In the genomic region with DNA sequence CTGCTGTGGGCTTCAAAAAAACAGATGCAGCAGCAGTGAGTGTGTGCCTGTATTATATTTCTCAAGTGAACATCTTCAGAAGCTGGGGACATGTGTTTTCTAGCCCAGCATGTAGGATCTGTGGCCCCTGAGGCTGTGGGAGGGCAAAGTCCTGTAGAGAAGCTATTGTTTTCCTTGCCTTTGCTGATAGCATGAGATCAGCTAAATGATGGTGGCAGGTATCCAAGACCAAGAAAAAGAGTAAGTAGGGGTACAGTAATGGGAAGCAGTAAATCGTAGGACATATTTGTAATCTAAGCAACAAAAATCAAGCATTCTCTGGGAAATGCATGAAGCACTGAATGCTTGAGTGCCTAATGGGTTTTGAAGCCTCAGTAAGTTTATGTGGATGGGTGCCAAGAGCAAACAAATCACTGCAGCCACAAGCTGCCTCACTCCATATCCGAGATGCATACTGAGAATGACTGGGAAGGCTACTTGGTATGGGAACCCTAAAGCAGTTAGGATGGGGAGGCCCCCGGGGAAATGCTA, we compare ENCODE assay signal across 1 cellular context.
TF ChIP-seq lines count a peak whose summit lies in the region.

No MANE protein-coding gene starts in this region.

TF ChIP-seq in HepG2, 621 proteins besides CTCF, POLR2A, EP300 and RAD21 (continued from another document and continues in another):
- TF ChIP-seq, protein P1, sequence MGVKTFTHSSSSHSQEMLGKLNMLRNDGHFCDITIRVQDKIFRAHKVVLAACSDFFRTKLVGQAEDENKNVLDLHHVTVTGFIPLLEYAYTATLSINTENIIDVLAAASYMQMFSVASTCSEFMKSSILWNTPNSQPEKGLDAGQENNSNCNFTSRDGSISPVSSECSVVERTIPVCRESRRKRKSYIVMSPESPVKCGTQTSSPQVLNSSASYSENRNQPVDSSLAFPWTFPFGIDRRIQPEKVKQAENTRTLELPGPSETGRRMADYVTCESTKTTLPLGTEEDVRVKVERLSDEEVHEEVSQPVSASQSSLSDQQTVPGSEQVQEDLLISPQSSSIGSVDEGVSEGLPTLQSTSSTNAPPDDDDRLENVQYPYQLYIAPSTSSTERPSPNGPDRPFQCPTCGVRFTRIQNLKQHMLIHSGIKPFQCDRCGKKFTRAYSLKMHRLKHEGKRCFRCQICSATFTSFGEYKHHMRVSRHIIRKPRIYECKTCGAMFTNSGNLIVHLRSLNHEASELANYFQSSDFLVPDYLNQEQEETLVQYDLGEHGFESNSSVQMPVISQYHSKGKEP (CRISPR knock-in tag; IDR thresholded peaks at IDR 0.05) = no peak
- TF ChIP-seq BORCS8-MEF2B (CRISPR knock-in tag; IDR thresholded peaks at IDR 0.05) (no peak), NKX3-1 (CRISPR knock-in tag; IDR thresholded peaks at IDR 0.05) (no peak), HNF4A (CRISPR knock-in tag; IDR thresholded peaks at IDR 0.05) (peak; percentile 81), MAZ (IDR thresholded peaks at IDR 0.05; ENCODE audit: borderline replicate concordance, low read depth, low read length) (no peak), MAZ (CRISPR knock-in tag; IDR thresholded peaks at IDR 0.05; ENCODE audit: low read depth) (no peak), ASH2L (IDR thresholded peaks at IDR 0.05; ENCODE audit: insufficient read length, low read depth, low read length) (peak; percentile 10), GATAD2A (CRISPR knock-in tag; IDR thresholded peaks at IDR 0.05) (peak; percentile 75), ZNF382 (CRISPR knock-in tag; IDR thresholded peaks at IDR 0.05; ENCODE audit: borderline replicate concordance) (no peak), JDP2 (CRISPR knock-in tag; IDR thresholded peaks at IDR 0.05; ENCODE audit: borderline replicate concordance) (no peak), THAP11 (CRISPR knock-in tag; IDR thresholded peaks at IDR 0.05) (no peak), HDAC2 (CRISPR knock-in tag; IDR thresholded peaks at IDR 0.05) (peak; percentile 37; the same call in 1 of the 2 replicates), PAX8 (CRISPR knock-in tag; IDR thresholded peaks at IDR 0.05; ENCODE audit: borderline replicate concordance) (no peak), NCOA2 (CRISPR knock-in tag; IDR thresholded peaks at IDR 0.05) (0 out of 2 replicates have a peak, but pooled peaks have one; percentile 34), ZC3H4 (CRISPR knock-in tag; IDR thresholded peaks at IDR 0.05; ENCODE audit: borderline replicate concordance) (no peak), ONECUT2 (CRISPR knock-in tag; IDR thresholded peaks at IDR 0.05) (no peak), ARHGAP35 (CRISPR knock-in tag; IDR thresholded peaks at IDR 0.05; ENCODE audit: borderline replicate concordance) (no peak), MAFF (IDR thresholded peaks at IDR 0.05; ENCODE audit: low read depth, low read length) (no peak), KDM1A (CRISPR knock-in tag; IDR thresholded peaks at IDR 0.05) (no peak), FOXP1 (IDR thresholded peaks at IDR 0.05) (no peak), FOXP1 (CRISPR knock-in tag; IDR thresholded peaks at IDR 0.05) (no peak), MAFG (CRISPR knock-in tag; IDR thresholded peaks at IDR 0.05) (no peak), ZNF329 (CRISPR knock-in tag; IDR thresholded peaks at IDR 0.05; ENCODE audit: low read depth) (no peak), RFX3 (CRISPR knock-in tag; IDR thresholded peaks at IDR 0.05) (no peak), SSRP1 (CRISPR knock-in tag; IDR thresholded peaks at IDR 0.05) (no peak), POLR2G (IDR thresholded peaks at IDR 0.05; ENCODE audit: low read depth, low read length) (0 out of 2 replicates have a peak, but pooled peaks have one; percentile 37), HMG20A (CRISPR knock-in tag; IDR thresholded peaks at IDR 0.05; ENCODE audit: borderline replicate concordance) (peak; percentile 32; the same call in 1 of the 2 replicates), CREB1 (IDR thresholded peaks at IDR 0.05) (no peak), CREB1 (CRISPR knock-in tag; IDR thresholded peaks at IDR 0.05) (peak; percentile 23; the same call in 1 of the 2 replicates), SAP130 (CRISPR knock-in tag; IDR thresholded peaks at IDR 0.05; ENCODE audit: low read depth) (0 out of 2 replicates have a peak, but pooled peaks have one; percentile 23), ZNF343 (CRISPR knock-in tag; IDR thresholded peaks at IDR 0.05) (no peak), ZNF883 (CRISPR knock-in tag; IDR thresholded peaks at IDR 0.05; ENCODE audit: not compliant biosample characterization) (no peak), ZNF558 (CRISPR knock-in tag; IDR thresholded peaks at IDR 0.05; ENCODE audit: borderline replicate concordance) (no peak), TBX2 (CRISPR knock-in tag; IDR thresholded peaks at IDR 0.05; ENCODE audit: borderline replicate concordance) (no peak), GLI4 (CRISPR knock-in tag; IDR thresholded peaks at IDR 0.05; ENCODE audit: borderline replicate concordance) (no peak), HOXA3 (CRISPR knock-in tag; IDR thresholded peaks at IDR 0.05) (0 out of 2 replicates have a peak, but pooled peaks have one; percentile 23), EZH2 (conservative IDR thresholded peaks at IDR 0.05; ENCODE audit: low read depth, low read length) (no peak), EED (CRISPR knock-in tag; IDR thresholded peaks at IDR 0.05) (no peak), NFKB2 (CRISPR knock-in tag; IDR thresholded peaks at IDR 0.05; ENCODE audit: borderline replicate concordance) (no peak), NFIC (IDR thresholded peaks at IDR 0.05; ENCODE audit: low read length) (peak; percentile 43; the same call in 1 of the 2 replicates), ZNF747 (CRISPR knock-in tag; IDR thresholded peaks at IDR 0.05; ENCODE audit: borderline replicate concordance) (no peak), ZSCAN31 (CRISPR knock-in tag; IDR thresholded peaks at IDR 0.05; ENCODE audit: low read depth) (no peak), PAF1 (CRISPR knock-in tag; IDR thresholded peaks at IDR 0.05) (no peak), ZNF224 (CRISPR knock-in tag; IDR thresholded peaks at IDR 0.05) (no peak), ZMYM4 (CRISPR knock-in tag; IDR thresholded peaks at IDR 0.05) (peak; percentile 17; the same call in 1 of the 2 replicates)
- TF ChIP-seq, protein P2, sequence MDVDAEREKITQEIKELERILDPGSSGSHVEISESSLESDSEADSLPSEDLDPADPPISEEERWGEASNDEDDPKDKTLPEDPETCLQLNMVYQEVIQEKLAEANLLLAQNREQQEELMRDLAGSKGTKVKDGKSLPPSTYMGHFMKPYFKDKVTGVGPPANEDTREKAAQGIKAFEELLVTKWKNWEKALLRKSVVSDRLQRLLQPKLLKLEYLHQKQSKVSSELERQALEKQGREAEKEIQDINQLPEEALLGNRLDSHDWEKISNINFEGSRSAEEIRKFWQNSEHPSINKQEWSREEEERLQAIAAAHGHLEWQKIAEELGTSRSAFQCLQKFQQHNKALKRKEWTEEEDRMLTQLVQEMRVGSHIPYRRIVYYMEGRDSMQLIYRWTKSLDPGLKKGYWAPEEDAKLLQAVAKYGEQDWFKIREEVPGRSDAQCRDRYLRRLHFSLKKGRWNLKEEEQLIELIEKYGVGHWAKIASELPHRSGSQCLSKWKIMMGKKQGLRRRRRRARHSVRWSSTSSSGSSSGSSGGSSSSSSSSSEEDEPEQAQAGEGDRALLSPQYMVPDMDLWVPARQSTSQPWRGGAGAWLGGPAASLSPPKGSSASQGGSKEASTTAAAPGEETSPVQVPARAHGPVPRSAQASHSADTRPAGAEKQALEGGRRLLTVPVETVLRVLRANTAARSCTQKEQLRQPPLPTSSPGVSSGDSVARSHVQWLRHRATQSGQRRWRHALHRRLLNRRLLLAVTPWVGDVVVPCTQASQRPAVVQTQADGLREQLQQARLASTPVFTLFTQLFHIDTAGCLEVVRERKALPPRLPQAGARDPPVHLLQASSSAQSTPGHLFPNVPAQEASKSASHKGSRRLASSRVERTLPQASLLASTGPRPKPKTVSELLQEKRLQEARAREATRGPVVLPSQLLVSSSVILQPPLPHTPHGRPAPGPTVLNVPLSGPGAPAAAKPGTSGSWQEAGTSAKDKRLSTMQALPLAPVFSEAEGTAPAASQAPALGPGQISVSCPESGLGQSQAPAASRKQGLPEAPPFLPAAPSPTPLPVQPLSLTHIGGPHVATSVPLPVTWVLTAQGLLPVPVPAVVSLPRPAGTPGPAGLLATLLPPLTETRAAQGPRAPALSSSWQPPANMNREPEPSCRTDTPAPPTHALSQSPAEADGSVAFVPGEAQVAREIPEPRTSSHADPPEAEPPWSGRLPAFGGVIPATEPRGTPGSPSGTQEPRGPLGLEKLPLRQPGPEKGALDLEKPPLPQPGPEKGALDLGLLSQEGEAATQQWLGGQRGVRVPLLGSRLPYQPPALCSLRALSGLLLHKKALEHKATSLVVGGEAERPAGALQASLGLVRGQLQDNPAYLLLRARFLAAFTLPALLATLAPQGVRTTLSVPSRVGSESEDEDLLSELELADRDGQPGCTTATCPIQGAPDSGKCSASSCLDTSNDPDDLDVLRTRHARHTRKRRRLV (CRISPR knock-in tag; IDR thresholded peaks at IDR 0.05) = no peak
- TF ChIP-seq, protein P3, sequence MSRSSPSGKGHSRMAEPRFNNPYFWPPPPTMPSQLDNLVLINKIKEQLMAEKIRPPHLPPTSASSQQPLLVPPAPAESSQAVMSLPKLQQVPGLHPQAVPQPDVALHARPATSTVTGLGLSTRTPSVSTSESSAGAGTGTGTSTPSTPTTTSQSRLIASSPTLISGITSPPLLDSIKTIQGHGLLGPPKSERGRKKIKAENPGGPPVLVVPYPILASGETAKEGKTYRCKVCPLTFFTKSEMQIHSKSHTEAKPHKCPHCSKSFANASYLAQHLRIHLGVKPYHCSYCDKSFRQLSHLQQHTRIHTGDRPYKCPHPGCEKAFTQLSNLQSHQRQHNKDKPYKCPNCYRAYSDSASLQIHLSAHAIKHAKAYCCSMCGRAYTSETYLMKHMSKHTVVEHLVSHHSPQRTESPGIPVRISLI (CRISPR knock-in tag; IDR thresholded peaks at IDR 0.05; ENCODE audit: borderline replicate concordance) = no peak
- TF ChIP-seq, protein P4, sequence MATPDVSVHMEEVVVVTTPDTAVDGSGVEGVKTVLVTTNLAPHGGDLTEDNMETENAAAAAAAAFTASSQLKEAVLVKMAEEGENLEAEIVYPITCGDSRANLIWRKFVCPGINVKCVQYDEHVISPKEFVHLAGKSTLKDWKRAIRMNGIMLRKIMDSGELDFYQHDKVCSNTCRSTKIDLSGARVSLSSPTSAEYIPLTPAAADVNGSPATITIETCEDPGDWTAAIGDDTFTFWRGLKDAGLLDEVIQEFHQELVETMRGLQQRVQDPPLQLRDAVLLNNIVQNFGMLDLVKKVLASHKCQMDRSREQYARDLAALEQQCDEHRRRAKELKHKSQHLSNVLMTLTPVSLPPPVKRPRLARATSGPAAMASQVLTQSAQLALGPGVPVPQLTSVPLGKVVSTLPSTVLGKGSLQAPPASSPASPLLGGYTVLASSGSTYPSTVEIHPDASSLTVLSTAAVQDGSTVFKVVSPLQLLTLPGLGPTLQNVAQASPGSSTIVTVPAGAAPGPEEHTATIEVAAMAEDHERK (CRISPR knock-in tag; IDR thresholded peaks at IDR 0.05; ENCODE audit: low read depth) = no peak
- TF ChIP-seq, protein P5, sequence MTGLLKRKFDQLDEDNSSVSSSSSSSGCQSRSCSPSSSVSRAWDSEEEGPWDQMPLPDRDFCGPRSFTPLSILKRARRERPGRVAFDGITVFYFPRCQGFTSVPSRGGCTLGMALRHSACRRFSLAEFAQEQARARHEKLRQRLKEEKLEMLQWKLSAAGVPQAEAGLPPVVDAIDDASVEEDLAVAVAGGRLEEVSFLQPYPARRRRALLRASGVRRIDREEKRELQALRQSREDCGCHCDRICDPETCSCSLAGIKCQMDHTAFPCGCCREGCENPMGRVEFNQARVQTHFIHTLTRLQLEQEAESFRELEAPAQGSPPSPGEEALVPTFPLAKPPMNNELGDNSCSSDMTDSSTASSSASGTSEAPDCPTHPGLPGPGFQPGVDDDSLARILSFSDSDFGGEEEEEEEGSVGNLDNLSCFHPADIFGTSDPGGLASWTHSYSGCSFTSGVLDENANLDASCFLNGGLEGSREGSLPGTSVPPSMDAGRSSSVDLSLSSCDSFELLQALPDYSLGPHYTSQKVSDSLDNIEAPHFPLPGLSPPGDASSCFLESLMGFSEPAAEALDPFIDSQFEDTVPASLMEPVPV (CRISPR knock-in tag; IDR thresholded peaks at IDR 0.05) = no peak
- TF ChIP-seq, protein P6, sequence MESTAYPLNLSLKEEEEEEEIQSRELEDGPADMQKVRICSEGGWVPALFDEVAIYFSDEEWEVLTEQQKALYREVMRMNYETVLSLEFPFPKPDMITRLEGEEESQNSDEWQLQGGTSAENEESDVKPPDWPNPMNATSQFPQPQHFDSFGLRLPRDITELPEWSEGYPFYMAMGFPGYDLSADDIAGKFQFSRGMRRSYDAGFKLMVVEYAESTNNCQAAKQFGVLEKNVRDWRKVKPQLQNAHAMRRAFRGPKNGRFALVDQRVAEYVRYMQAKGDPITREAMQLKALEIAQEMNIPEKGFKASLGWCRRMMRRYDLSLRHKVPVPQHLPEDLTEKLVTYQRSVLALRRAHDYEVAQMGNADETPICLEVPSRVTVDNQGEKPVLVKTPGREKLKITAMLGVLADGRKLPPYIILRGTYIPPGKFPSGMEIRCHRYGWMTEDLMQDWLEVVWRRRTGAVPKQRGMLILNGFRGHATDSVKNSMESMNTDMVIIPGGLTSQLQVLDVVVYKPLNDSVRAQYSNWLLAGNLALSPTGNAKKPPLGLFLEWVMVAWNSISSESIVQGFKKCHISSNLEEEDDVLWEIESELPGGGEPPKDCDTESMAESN (CRISPR knock-in tag; conservative IDR thresholded peaks at IDR 0.05) = no peak
- TF ChIP-seq, protein P7, sequence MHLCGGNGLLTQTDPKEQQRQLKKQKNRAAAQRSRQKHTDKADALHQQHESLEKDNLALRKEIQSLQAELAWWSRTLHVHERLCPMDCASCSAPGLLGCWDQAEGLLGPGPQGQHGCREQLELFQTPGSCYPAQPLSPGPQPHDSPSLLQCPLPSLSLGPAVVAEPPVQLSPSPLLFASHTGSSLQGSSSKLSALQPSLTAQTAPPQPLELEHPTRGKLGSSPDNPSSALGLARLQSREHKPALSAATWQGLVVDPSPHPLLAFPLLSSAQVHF (CRISPR knock-in tag; IDR thresholded peaks at IDR 0.05) = no peak
- TF ChIP-seq, protein P8, sequence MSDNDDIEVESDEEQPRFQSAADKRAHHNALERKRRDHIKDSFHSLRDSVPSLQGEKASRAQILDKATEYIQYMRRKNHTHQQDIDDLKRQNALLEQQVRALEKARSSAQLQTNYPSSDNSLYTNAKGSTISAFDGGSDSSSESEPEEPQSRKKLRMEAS (IDR thresholded peaks at IDR 0.05) = 0 out of 2 replicates have a peak, but pooled peaks have one; percentile 17
- TF ChIP-seq, protein P9, sequence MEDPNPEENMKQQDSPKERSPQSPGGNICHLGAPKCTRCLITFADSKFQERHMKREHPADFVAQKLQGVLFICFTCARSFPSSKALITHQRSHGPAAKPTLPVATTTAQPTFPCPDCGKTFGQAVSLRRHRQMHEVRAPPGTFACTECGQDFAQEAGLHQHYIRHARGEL (CRISPR knock-in tag; IDR thresholded peaks at IDR 0.05) = no peak
- TF ChIP-seq, protein P10, sequence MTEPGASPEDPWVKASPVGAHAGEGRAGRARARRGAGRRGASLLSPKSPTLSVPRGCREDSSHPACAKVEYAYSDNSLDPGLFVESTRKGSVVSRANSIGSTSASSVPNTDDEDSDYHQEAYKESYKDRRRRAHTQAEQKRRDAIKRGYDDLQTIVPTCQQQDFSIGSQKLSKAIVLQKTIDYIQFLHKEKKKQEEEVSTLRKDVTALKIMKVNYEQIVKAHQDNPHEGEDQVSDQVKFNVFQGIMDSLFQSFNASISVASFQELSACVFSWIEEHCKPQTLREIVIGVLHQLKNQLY (CRISPR knock-in tag; IDR thresholded peaks at IDR 0.05) = no peak
